24 cellular contexts compared by ENCODE assay signal in the genomic region with DNA sequence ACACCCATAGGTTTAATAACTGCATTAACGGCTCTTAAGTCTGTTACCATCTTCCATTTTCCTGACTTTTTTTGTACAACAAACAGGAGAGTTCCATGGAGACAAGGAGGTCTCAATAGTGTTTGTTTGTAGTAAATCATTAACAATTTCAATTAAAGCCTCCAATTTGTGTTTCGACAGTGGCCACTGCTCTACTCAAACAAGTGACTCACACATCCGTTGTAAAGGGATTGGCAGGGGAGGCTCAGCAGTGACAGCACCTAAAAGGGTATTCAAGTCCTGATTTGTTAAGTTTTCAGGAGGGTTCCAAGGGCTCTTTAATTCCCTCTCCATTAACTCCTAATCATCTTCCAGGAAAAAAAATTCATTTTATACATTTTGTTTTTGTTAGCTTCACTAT.
"Had no signal": no experiment of that assay in that cellular context is flagged by ENCODE, and none has a peak within 500 bp of the region (broad histone marks: within the 10 kb centered on the region; RNA-seq: fewer than 3 reads in every experiment).

No MANE protein-coding gene starts in this region.

- DNase-seq: colonic mucosa; effector memory CD4-positive, alpha-beta T cell; foreskin fibroblast; gastrocnemius medialis; head of caudate nucleus; mesenchymal stem cell; mucosa of descending colon; naive B cell; pancreas; stimulated activated CD4-positive, alpha-beta T cell treated with anti-CD3 and anti-CD28 coated beads, Interleukin-12 subunit alpha, Interleukin-12 subunit beta, amount 100 ng/mL, for 4 hours; stimulated activated CD4-positive, alpha-beta T cell treated with anti-CD3 and anti-CD28 coated beads, Interleukin-1b, Interleukin-23, amount 100 ng/mL, for 48 hours; stimulated activated CD4-positive, alpha-beta T cell treated with anti-CD3 and anti-CD28 coated beads, Interleukin-4, amount 100 ng/mL, for 24 hours; stimulated activated naive CD4-positive, alpha-beta T cell treated with Interleukin-2 at 50 U/mL for 16 hours; stomach; thyroid gland; trophoblast cell had no signal

- ATAC-seq: esophagus mucosa; gastrocnemius medialis; mucosa of descending colon; natural killer cell treated with Interleukin-12 subunit alpha and Interleukin-12 subunit beta and Interleukin-15 and Interleukin-18, amount 100 ng/mL, for 72 hours; pancreas; sciatic nerve; stimulated activated effector memory CD8-positive, alpha-beta T cell treated with anti-CD3 and anti-CD28 coated beads, Interleukin-12 subunit alpha, Interleukin-12 subunit beta, amount 100 ng/mL, for 72 hours had no signal

- H3K4me3 ChIP-seq: colonic mucosa, gastrocnemius medialis, hepatocyte, mucosa of descending colon, pancreas, right atrium auricular region, smooth muscle cell, stomach, thyroid gland, vagina had no signal
